In genomic region chr1:225962440-225962975, GRCh38 we compare ENCODE assay signal across 7 cellular contexts. TPM values are rescaled to one million over a fixed set of nuclear protein-coding genes. Genes with fewer than 3 reads are reported as not detected.
DNase-seq lines count a peak whose midpoint lies in the region; ATAC-seq and TF ChIP-seq lines count a peak whose summit lies in the region.

No MANE protein-coding gene starts in this region.

- H3K27ac ChIP-seq in colonic mucosa: no peak overlapping the region
- H3K27ac ChIP-seq in upper lobe of left lung: no peak overlapping the region

- intact Hi-C loops in activated CD4-positive, alpha-beta T cell treated with anti-CD3 and anti-CD28 coated beads for 36 hours (cut with DNase I, micrococcal nuclease): loop anchor here in 1 of 2 experiments (1.0 kb wide), 1 partner anchor 159 kb away; no protein-coding TSS in a partner anchor
- intact Hi-C loops in colonic mucosa (cut with DNase I): no loop called here

- CTCF ChIA-PET in activated CD4-positive, alpha-beta T cell treated with anti-CD3 and anti-CD28 coated beads for 36 hours (lab: Charles Lee): interaction anchor here (0.7 to 3.6 kb wide), 24 partner anchors 8 to 676 kb away, joined by 3 to 21 read pairs (median 4); partner anchors contain the start of gene LEFTY1

- H3K4me1 ChIP-seq in colonic mucosa (no peaks in the 10 kb centered on the region), upper lobe of left lung (peaks cover 0 to 6% (median 0%) of the 10 kb centered on the region in 4 donors)

- TF ChIP-seq CTCF in colonic mucosa (IDR thresholded peaks at IDR 0.05) (peak; percentile 80), upper lobe of left lung (IDR thresholded peaks at IDR 0.05) (peak; percentile 37 to 60 (median 52))

- H3K27me3 Mint-ChIP-seq in activated CD4-positive, alpha-beta T cell treated with anti-CD3 and anti-CD28 coated beads for 36 hours: peaks cover 2% of the 10 kb centered on the region
- H3K27me3 Mint-ChIP-seq in natural killer cell treated with Interleukin-12 subunit alpha and Interleukin-12 subunit beta and Interleukin-15 and Interleukin-18, amount 100 ng/mL, for 72 hours: peaks cover 0 to 2% of the 10 kb centered on the region in 2 donors

- no peaks in the 10 kb centered on the region for H3K36me3 Mint-ChIP-seq in activated CD4-positive, alpha-beta T cell treated with anti-CD3 and anti-CD28 coated beads for 36 hours (ENCODE audit: low read depth)
- H3K36me3 Mint-ChIP-seq in natural killer cell treated with Interleukin-12 subunit alpha and Interleukin-12 subunit beta and Interleukin-15 and Interleukin-18, amount 100 ng/mL, for 72 hours: no peaks in the 10 kb centered on the region

- TF ChIP-seq POLR2A in upper lobe of left lung (IDR thresholded peaks at IDR 0.05): no peak

- H3K9ac ChIP-seq in colonic mucosa (ENCODE audit: low read depth in 2 of 2, low read length in 2 of 2): peak overlapping the region in 1 of 2 donors; percentile 43

- H3K36me3 ChIP-seq in colonic mucosa (no peaks in the 10 kb centered on the region), upper lobe of left lung (no peaks in the 10 kb centered on the region)

- peaks cover 2% of the 10 kb centered on the region for H3K4me1 Mint-ChIP-seq in activated CD4-positive, alpha-beta T cell treated with anti-CD3 and anti-CD28 coated beads for 36 hours
- peaks cover 0 to 2% of the 10 kb centered on the region in 2 donors for H3K4me1 Mint-ChIP-seq in natural killer cell treated with Interleukin-12 subunit alpha and Interleukin-12 subunit beta and Interleukin-15 and Interleukin-18, amount 100 ng/mL, for 72 hours (ENCODE audit: low read depth in 2 of 2)

- 36 to 58% methylated on average over 13 to 21 of the region's 21 CpGs for WGBS in upper lobe of left lung, 2 donors

- no peak for TF ChIP-seq EP300 in upper lobe of left lung (IDR thresholded peaks at IDR 0.05)

- no peak overlapping the region for H3K27ac Mint-ChIP-seq in activated CD4-positive, alpha-beta T cell treated with anti-CD3 and anti-CD28 coated beads for 36 hours
- H3K27ac Mint-ChIP-seq in natural killer cell treated with Interleukin-12 subunit alpha and Interleukin-12 subunit beta and Interleukin-15 and Interleukin-18, amount 100 ng/mL, for 72 hours: no peak overlapping the region

- H3K9me3 ChIP-seq in colonic mucosa (no peaks in the 10 kb centered on the region), upper lobe of left lung (no peaks in the 10 kb centered on the region)

- H3K4me3 ChIP-seq in colonic mucosa: no peak overlapping the region
- no peak overlapping the region for H3K4me3 ChIP-seq in upper lobe of left lung

- peak; percentile 84 for DNase-seq in activated CD4-positive, alpha-beta T cell treated with anti-CD3 and anti-CD28 coated beads for 36 hours
- peak; percentile 80 for DNase-seq in colonic mucosa
- DNase-seq in natural killer cell treated with Interleukin-12 subunit alpha and Interleukin-12 subunit beta and Interleukin-15 and Interleukin-18, amount 100 ng/mL, for 72 hours (ENCODE audit: low spot score): peak; percentile 70
- peak; percentile 58 to 91 for DNase-seq in upper lobe of left lung

- H3K27me3 ChIP-seq in colonic mucosa (no peaks in the 10 kb centered on the region), upper lobe of left lung (no peaks in the 10 kb centered on the region)

- peak; percentile 74 for ATAC-seq in GM19023 (IDR thresholded peaks at IDR 0.05; ENCODE audit: unreplicated experiment)
- peak; percentile 79 for ATAC-seq in HG03521 (IDR thresholded peaks at IDR 0.05; ENCODE audit: unreplicated experiment)
- peak; percentile 86 for ATAC-seq in activated CD4-positive, alpha-beta T cell treated with anti-CD3 and anti-CD28 coated beads for 36 hours
- ATAC-seq in natural killer cell treated with Interleukin-12 subunit alpha and Interleukin-12 subunit beta and Interleukin-15 and Interleukin-18, amount 100 ng/mL, for 72 hours: peak; percentile 82 to 83
- peak; percentile 51 to 64 for ATAC-seq in upper lobe of left lung (ENCODE audit: low FRiP score in 2 of 2)
- no peak for ATAC-seq in HG03025 (IDR thresholded peaks at IDR 0.05; ENCODE audit: low FRiP score, unreplicated experiment)

- H3K4me3 Mint-ChIP-seq in activated CD4-positive, alpha-beta T cell treated with anti-CD3 and anti-CD28 coated beads for 36 hours: no peak overlapping the region
- H3K4me3 Mint-ChIP-seq in natural killer cell treated with Interleukin-12 subunit alpha and Interleukin-12 subunit beta and Interleukin-15 and Interleukin-18, amount 100 ng/mL, for 72 hours: no peak overlapping the region

- no peaks in the 10 kb centered on the region for H3K9me3 Mint-ChIP-seq in activated CD4-positive, alpha-beta T cell treated with anti-CD3 and anti-CD28 coated beads for 36 hours (ENCODE audit: low read depth)
- no peaks in the 10 kb centered on the region for H3K9me3 Mint-ChIP-seq in natural killer cell treated with Interleukin-12 subunit alpha and Interleukin-12 subunit beta and Interleukin-15 and Interleukin-18, amount 100 ng/mL, for 72 hours

- POLR2A ChIA-PET in activated CD4-positive, alpha-beta T cell treated with anti-CD3 and anti-CD28 coated beads for 36 hours (lab: Charles Lee): no interaction called here

RNA-seq across cellular contexts. Expression of gene LEFTY2, which starts 21.5 kb away (rescaled TPM):
- total RNA-seq in activated CD4-positive, alpha-beta T cell treated with anti-CD3 and anti-CD28 coated beads for 36 hours: not detected
- total RNA-seq in colonic mucosa (under 1 TPM; 0.12 to 0.53 TPM), upper lobe of left lung (1 to 10 TPM in 1 of 6 donors, under 1 TPM in 3, not detected in 2; 0.44 to 2.9 (median 0.76) TPM)
- not detected for total RNA-seq in natural killer cell treated with Interleukin-12 subunit alpha and Interleukin-12 subunit beta and Interleukin-15 and Interleukin-18, amount 100 ng/mL, for 72 hours

RNA-seq across cellular contexts. Expression of gene SDE2, which starts 36.6 kb away (rescaled TPM):
- 10 to 100 TPM; 13.5 to 15.0 TPM for total RNA-seq in activated CD4-positive, alpha-beta T cell treated with anti-CD3 and anti-CD28 coated beads for 36 hours
- 10 to 100 TPM; 12.9 to 19.8 TPM for total RNA-seq in colonic mucosa
- 10 to 100 TPM; 25.5 to 30.4 TPM for total RNA-seq in natural killer cell treated with Interleukin-12 subunit alpha and Interleukin-12 subunit beta and Interleukin-15 and Interleukin-18, amount 100 ng/mL, for 72 hours
- 10 to 100 TPM; 12.1 to 27.8 (median 18.3) TPM for total RNA-seq in upper lobe of left lung

RNA-seq across cellular contexts. Expression of gene PYCR2, which starts 38.5 kb away (rescaled TPM):
- total RNA-seq in activated CD4-positive, alpha-beta T cell treated with anti-CD3 and anti-CD28 coated beads for 36 hours: 100 to 1,000 TPM; 106 to 126 TPM
- total RNA-seq in colonic mucosa (10 to 100 TPM; 34.0 to 61.6 TPM), upper lobe of left lung (100 to 1,000 TPM in 1 of 6 donors, 10 to 100 TPM in 5; 49.4 to 115 (median 69.6) TPM)
- 100 to 1,000 TPM; 102 to 127 TPM for total RNA-seq in natural killer cell treated with Interleukin-12 subunit alpha and Interleukin-12 subunit beta and Interleukin-15 and Interleukin-18, amount 100 ng/mL, for 72 hours
